Comparison of ENCODE assay signal across 13 cellular contexts in genomic region chr5:76801159-76801802, GRCh38. TPM values are rescaled to one million over a fixed set of nuclear protein-coding genes. Genes with fewer than 3 reads are reported as not detected.
A peak's percentile ranks its signal among the peaks of the same experiment; 100 is the strongest.
DNase-seq lines count a peak whose midpoint lies in the region; ATAC-seq and TF ChIP-seq lines count a peak whose summit lies in the region.
"Had no signal": no experiment of that assay in that cellular context is flagged by ENCODE, and none has a peak within 500 bp of the region (broad histone marks: within the 10 kb centered on the region; RNA-seq: fewer than 3 reads in every experiment).

No MANE protein-coding gene starts in this region.

- in situ Hi-C loops in Panc1 (cut with HindIII; ENCODE audit: low pct_unique_long_range_greater_than_20kb, low sequenced_read_pairs), result no loop called here

- no peak overlapping the region for H4K91ac ChIP-seq in neuronal stem cell (ENCODE audit: low read depth, low read length, poor library complexity)

- no peak overlapping the region for H3K4ac ChIP-seq in neuronal stem cell (ENCODE audit: low read length)

- H3K36me3 Mint-ChIP-seq in Caco-2 (ENCODE audit: insufficient read depth, unreplicated experiment), result peaks cover 17% of the 10 kb centered on the region
- H3K36me3 Mint-ChIP-seq in activated CD8-positive, alpha-beta memory T cell treated with anti-CD3 and anti-CD28 coated beads, Interleukin-2, amount 10 ng/mL, durations not matched to agents 7 days and 5 days, result no peaks in the 10 kb centered on the region
- H3K36me3 Mint-ChIP-seq: CD4-positive, CD25-positive, alpha-beta regulatory T cell had no signal

- H3K14ac ChIP-seq in neuronal stem cell (ENCODE audit: low read length), result no peak overlapping the region

- WGBS in neuronal stem cell (ENCODE audit: extremely low coverage in 2 of 2, insufficient read length in 2 of 2, insufficient replicate concordance in 1 of 2), 2 donors, result no CpG with 5 or more reads among the region's 4 CpGs

- H3K79me1 ChIP-seq in neuronal stem cell (ENCODE audit: low read depth, low read length), result no peaks in the 10 kb centered on the region

- H3K9ac ChIP-seq in neuronal stem cell (ENCODE audit: low read depth, low read length, poor library complexity), result no peak overlapping the region

- no peak for ATAC-seq in Panc1
- no peak for ATAC-seq in activated CD8-positive, alpha-beta memory T cell treated with anti-CD3 and anti-CD28 coated beads, Interleukin-2, amount 10 ng/mL, durations not matched to agents 7 days and 5 days

- H4K8ac ChIP-seq in neuronal stem cell (ENCODE audit: low read depth, low read length), result no peak overlapping the region

- H3K36me3 ChIP-seq in Caco-2 (ENCODE audit: control insufficient read depth, insufficient read depth, low read length) (no peaks in the 10 kb centered on the region), Panc1 (ENCODE audit: control insufficient read depth, insufficient read depth, low read length) (no peaks in the 10 kb centered on the region), neuronal stem cell (replicated peaks in 1 of 2; ENCODE audit: control insufficient read depth in 2 of 2, insufficient read depth in 2 of 2, low read length in 2 of 2) (no peaks in the 10 kb centered on the region)

- H2BK12ac ChIP-seq in neuronal stem cell (ENCODE audit: low read length), result no peak overlapping the region

- H3K23ac ChIP-seq in neuronal stem cell (ENCODE audit: low read depth, low read length, poor library complexity), result no peak overlapping the region

- H3K4me1 ChIP-seq in Caco-2, result peaks cover 36% of the 10 kb centered on the region
- peaks cover 20% of the 10 kb centered on the region for H3K4me1 ChIP-seq in Panc1 (ENCODE audit: control insufficient read depth, insufficient read depth, low read length)
- peaks cover 6 to 7% of the 10 kb centered on the region in 2 donors for H3K4me1 ChIP-seq in neuronal stem cell (ENCODE audit: control insufficient read depth in 2 of 2, insufficient read depth in 1 of 2, low read depth in 1 of 2, low read length in 2 of 2)

- H3K4me3 ChIP-seq in Caco-2 (ENCODE audit: low read depth, low read length), result no peak overlapping the region
- H3K4me3 ChIP-seq in Panc1 (ENCODE audit: low read depth in 2 of 2, low read length in 2 of 2), result no peak overlapping the region
- H3K4me3 ChIP-seq in neuronal stem cell (ENCODE audit: low read length in 2 of 2), result no peak overlapping the region

- intact Hi-C loops in Caco-2 (cut with micrococcal nuclease; ENCODE audit: unreplicated experiment) (no loop called here), Panc1 (cut with micrococcal nuclease; ENCODE audit: unreplicated experiment) (no loop called here)

- TF ChIP-seq CTCF in Caco-2 (IDR thresholded peaks at IDR 0.05; ENCODE audit: insufficient read depth in 1 of 2, low read depth in 1 of 2, low read length in 1 of 2, severe bottlenecking in 1 of 2, unreplicated experiment in 1 of 2) (no peak), Panc1 (IDR thresholded peaks at IDR 0.05) (no peak)

- no peak overlapping the region for H3K4me2 ChIP-seq in neuronal stem cell (ENCODE audit: insufficient read depth, low read length, poor library complexity, severe bottlenecking)

- H3K27ac Mint-ChIP-seq in Caco-2 (ENCODE audit: unreplicated experiment), result peak overlapping the region; percentile 61
- H3K27ac Mint-ChIP-seq in activated CD8-positive, alpha-beta memory T cell treated with anti-CD3 and anti-CD28 coated beads, Interleukin-2, amount 10 ng/mL, durations not matched to agents 7 days and 5 days, result no peak overlapping the region
- H3K27ac Mint-ChIP-seq: activated T-cell treated with anti-CD3 and anti-CD28 coated beads, Interleukin-2, amount 50 U/mL, for 24 hours had no signal

- CTCF ChIA-PET in Caco-2 (lab: Charles Lee), result no interaction called here
- CTCF ChIA-PET in Panc1 (lab: Charles Lee), result no interaction called here
- CTCF ChIA-PET in activated CD8-positive, alpha-beta memory T cell treated with anti-CD3 and anti-CD28 coated beads, Interleukin-2, amount 10 ng/mL, durations not matched to agents 7 days and 5 days (lab: Charles Lee), result no interaction called here

- POLR2A ChIA-PET in Caco-2 (lab: Charles Lee) (no interaction called here), Panc1 (lab: Charles Lee) (no interaction called here)

- H3K4me3 Mint-ChIP-seq in Caco-2 (ENCODE audit: unreplicated experiment), result no peak overlapping the region
- no peak overlapping the region for H3K4me3 Mint-ChIP-seq in activated CD8-positive, alpha-beta memory T cell treated with anti-CD3 and anti-CD28 coated beads, Interleukin-2, amount 10 ng/mL, durations not matched to agents 7 days and 5 days
- H3K4me3 Mint-ChIP-seq: activated T-cell treated with anti-CD3 and anti-CD28 coated beads, Interleukin-2, amount 50 U/mL, for 24 hours; CD4-positive, CD25-positive, alpha-beta regulatory T cell had no signal

- no peak overlapping the region for H2BK5ac ChIP-seq in neuronal stem cell (ENCODE audit: low read length)

- H2AFZ ChIP-seq in neuronal stem cell (ENCODE audit: low read length), result no peak overlapping the region

- H3K18ac ChIP-seq in neuronal stem cell (ENCODE audit: low read length), result no peak overlapping the region

- H3K27me3 Mint-ChIP-seq in Caco-2 (ENCODE audit: insufficient read depth, unreplicated experiment), result no peaks in the 10 kb centered on the region
- peaks cover 5% of the 10 kb centered on the region for H3K27me3 Mint-ChIP-seq in activated CD8-positive, alpha-beta memory T cell treated with anti-CD3 and anti-CD28 coated beads, Interleukin-2, amount 10 ng/mL, durations not matched to agents 7 days and 5 days

- H3K4me1 Mint-ChIP-seq in Caco-2 (ENCODE audit: low read depth, unreplicated experiment), result peaks cover 18% of the 10 kb centered on the region
- H3K4me1 Mint-ChIP-seq in activated CD8-positive, alpha-beta memory T cell treated with anti-CD3 and anti-CD28 coated beads, Interleukin-2, amount 10 ng/mL, durations not matched to agents 7 days and 5 days, result no peaks in the 10 kb centered on the region

- DNase-seq in Caco-2, result peak in 1 of 2 experiments; percentile 51
- no peak for DNase-seq in Panc1 (ENCODE audit: low read depth, low spot score)
- DNase-seq in epithelial cell of prostate (ENCODE audit: low read depth, low spot score), result no peak
- peak; percentile 24 to 89 for DNase-seq in lung microvascular endothelial cell (ENCODE audit: low read depth in 2 of 2)
- DNase-seq in neuronal stem cell (ENCODE audit: low spot score), result no peak
- no peak for DNase-seq in globus pallidus (ENCODE audit: low spot score)
- DNase-seq in activated CD8-positive, alpha-beta memory T cell treated with anti-CD3 and anti-CD28 coated beads, Interleukin-2, amount 10 ng/mL, durations not matched to agents 7 days and 5 days, result no peak
- no peak for DNase-seq in activated CD8-positive, alpha-beta memory T cell treated with anti-CD3 and anti-CD28 coated beads, Interleukin-2, amount 50 U/mL, for 48 hours
- DNase-seq: activated T-cell treated with anti-CD3 and anti-CD28 coated beads, Interleukin-2, amount 50 U/mL, for 24 hours; CD4-positive, CD25-positive, alpha-beta regulatory T cell; NCI-H146; NCI-H748 treated with DMSO at 0.1 percent for 48 hours; retina had no signal

- H3K27ac ChIP-seq in Panc1 (ENCODE audit: low read length) (peak overlapping the region; percentile 4; the same call in 1 of the 2 replicates), epithelial cell of prostate (peak overlapping the region; percentile 18), neuronal stem cell (replicated peaks; ENCODE audit: low read length) (no peak overlapping the region)

- no peak overlapping the region for H2BK15ac ChIP-seq in neuronal stem cell (ENCODE audit: low read length)

- no peak overlapping the region for H2AK5ac ChIP-seq in neuronal stem cell (ENCODE audit: low read depth, low read length)

- no TSS peak for BruUV-seq in Caco-2 (replicated peaks; lab: Mats Ljungman, UMichigan)
- BruUV-seq in Panc1 (replicated peaks; lab: Mats Ljungman, UMichigan), result no TSS peak

- H3K9me3 ChIP-seq in Caco-2, result no peaks in the 10 kb centered on the region
- no peaks in the 10 kb centered on the region for H3K9me3 ChIP-seq in Panc1 (ENCODE audit: control insufficient read depth, insufficient read depth, low read depth, low read length)
- no peaks in the 10 kb centered on the region for H3K9me3 ChIP-seq in neuronal stem cell (replicated peaks in 1 of 2; ENCODE audit: control insufficient read depth in 2 of 2, insufficient read depth in 1 of 2, low read depth in 1 of 2, low read length in 2 of 2)

- H3K9me3 Mint-ChIP-seq in Caco-2 (ENCODE audit: unreplicated experiment), result no peaks in the 10 kb centered on the region
- no peaks in the 10 kb centered on the region for H3K9me3 Mint-ChIP-seq in activated CD8-positive, alpha-beta memory T cell treated with anti-CD3 and anti-CD28 coated beads, Interleukin-2, amount 10 ng/mL, durations not matched to agents 7 days and 5 days (ENCODE audit: low read depth)
- H3K9me3 Mint-ChIP-seq: activated T-cell treated with anti-CD3 and anti-CD28 coated beads, Interleukin-2, amount 50 U/mL, for 24 hours; CD4-positive, CD25-positive, alpha-beta regulatory T cell had no signal

- no peak overlapping the region for H2BK120ac ChIP-seq in neuronal stem cell (ENCODE audit: low read depth, low read length)

- H3K27me3 ChIP-seq in Caco-2 (replicated peaks; ENCODE audit: control insufficient read depth, insufficient read depth, low read length) (no peaks in the 10 kb centered on the region), Panc1 (ENCODE audit: control insufficient read depth, insufficient read depth, low read length) (no peaks in the 10 kb centered on the region), neuronal stem cell (ENCODE audit: control insufficient read depth in 3 of 3, insufficient read depth in 3 of 3, low read depth in 1 of 3, low read length in 3 of 3) (no peaks in the 10 kb centered on the region)

RNA-seq across cellular contexts. Expression of gene F2RL1, which starts 17.5 kb away (rescaled TPM):
- total RNA-seq in Caco-2 (2022) (50.0 and 51.8 TPM in 2 replicates), Panc1 (2021; ENCODE audit: unreplicated experiment) (65.9 TPM), lung microvascular endothelial cell (33.9 and 50.6 TPM in 2 replicates)
- 26.8 TPM for polyA plus RNA-seq in Panc1 (2012; ENCODE audit: insufficient read length)
- 2.7 TPM for polyA plus RNA-seq in neuronal stem cell (2013, experiment 1 of 2)
- 2.9 TPM for polyA plus RNA-seq in neuronal stem cell (2013, experiment 2 of 2)
- total RNA-seq in activated CD8-positive, alpha-beta memory T cell treated with anti-CD3 and anti-CD28 coated beads, Interleukin-2, amount 10 ng/mL, durations not matched to agents 7 days and 5 days, result under 1 TPM; 0.47 to 0.82 TPM

RNA-seq across cellular contexts. Expression of gene S100Z, which starts 48.5 kb away (rescaled TPM):
- 0.66 TPM in 1 of 2 replicates, not detected in the other for total RNA-seq in Caco-2 (2022)
- total RNA-seq in Panc1 (2021; ENCODE audit: unreplicated experiment), result not detected
- not detected for polyA plus RNA-seq in Panc1 (2012; ENCODE audit: insufficient read length)
- not detected in 2 replicates for total RNA-seq in lung microvascular endothelial cell
- not detected for polyA plus RNA-seq in neuronal stem cell (2013, experiment 1 of 2)
- not detected for polyA plus RNA-seq in neuronal stem cell (2013, experiment 2 of 2)
- total RNA-seq in activated CD8-positive, alpha-beta memory T cell treated with anti-CD3 and anti-CD28 coated beads, Interleukin-2, amount 10 ng/mL, durations not matched to agents 7 days and 5 days, result 1 to 10 TPM in 1 of 2 experiments, under 1 TPM in 1; 0.42 to 2.1 TPM

Comparison
In these comparisons a context has a peak if more than half of its experiments do, and no peak if none do; other contexts are left out.
1. DNase-seq: peak in lung microvascular endothelial cell (2 of 2); none in Panc1 (single experiment), epithelial cell of prostate (single experiment), neuronal stem cell (single experiment), globus pallidus (single experiment), activated CD8-positive, alpha-beta memory T cell treated with anti-CD3 and anti-CD28 coated beads, Interleukin-2, amount 10 ng/mL, durations not matched to agents 7 days and 5 days (single experiment) and activated CD8-positive, alpha-beta memory T cell treated with anti-CD3 and anti-CD28 coated beads, Interleukin-2, amount 50 U/mL, for 48 hours (single experiment).
2. RNA of gene F2RL1, which starts 17.5 kb away (total RNA-seq): 65.9 TPM in Panc1 (single experiment), 50.0 to 51.8 TPM in Caco-2 and 33.9 to 50.6 TPM in lung microvascular endothelial cell; 0.47 to 0.82 TPM in activated CD8-positive, alpha-beta memory T cell treated with anti-CD3 and anti-CD28 coated beads, Interleukin-2, amount 10 ng/mL, durations not matched to agents 7 days and 5 days; every median in the first group is over 10 times any median in the second.